13 cellular contexts compared by ENCODE assay signal in the genomic region with DNA sequence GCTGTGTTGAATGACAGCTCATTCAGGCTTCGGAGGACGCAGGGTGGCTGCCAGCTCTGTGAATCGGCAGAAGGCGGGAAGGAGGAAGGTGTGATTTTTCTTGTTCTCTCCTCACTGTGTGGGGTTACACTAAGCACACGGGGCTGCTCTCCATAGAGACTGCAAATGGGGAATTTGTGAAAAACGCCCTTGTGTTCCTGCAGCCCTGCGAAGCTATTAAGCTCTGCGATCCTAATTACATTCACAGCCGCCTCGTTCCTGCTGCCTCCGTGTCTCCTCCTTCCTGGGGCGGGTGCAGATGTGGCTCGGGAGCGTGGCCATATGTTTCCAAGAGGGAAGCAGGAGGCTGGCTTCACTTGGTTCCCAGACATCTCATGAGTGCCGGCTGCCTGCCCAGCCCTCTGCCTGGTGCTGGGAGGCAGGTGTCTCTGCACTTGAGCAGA.
DNase-seq lines count a peak whose midpoint lies in the region; ATAC-seq, FAIRE-seq and TF ChIP-seq lines count a peak whose summit lies in the region.
"Had no signal": no experiment of that assay in that cellular context is flagged by ENCODE, and none has a peak within 500 bp of the region (broad histone marks: within the 10 kb centered on the region; RNA-seq: fewer than 3 reads in every experiment).

No MANE protein-coding gene starts in this region.

- H3K79me2 ChIP-seq in HepG2 (ENCODE audit: insufficient read depth, low read length): no peaks in the 10 kb centered on the region

- H2BK12ac ChIP-seq in mesenchymal stem cell (ENCODE audit: low read length in 2 of 2): no peak overlapping the region

- H3K4me1 ChIP-seq in HepG2 (ENCODE audit: insufficient read depth, low read length): no peaks in the 10 kb centered on the region
- H3K4me1 ChIP-seq in right lobe of liver: no peaks in the 10 kb centered on the region
- H3K4me1 ChIP-seq in mesenchymal stem cell (ENCODE audit: control insufficient read depth, insufficient read depth, low read depth, low read length): no peaks in the 10 kb centered on the region

- no peak overlapping the region for H4K8ac ChIP-seq in mesenchymal stem cell (ENCODE audit: low read length)

- no peaks in the 10 kb centered on the region; the same call in 1 of the 2 replicates for H4K20me1 ChIP-seq in HepG2 (ENCODE audit: insufficient read depth, low read length)

- no peak for TF ChIP-seq CTCF in HepG2 (CRISPR knock-in tag; IDR thresholded peaks at IDR 0.05)
- TF ChIP-seq CTCF in right lobe of liver (IDR thresholded peaks at IDR 0.05): no peak

- ATAC-seq in HepG2 (no peak; the same call in 2 of the 3 replicates), right lobe of liver (no peak), HG03439 (IDR thresholded peaks at IDR 0.05; ENCODE audit: unreplicated experiment) (no peak), GM19351 (IDR thresholded peaks at IDR 0.05; ENCODE audit: unreplicated experiment) (no peak), HG02840 (IDR thresholded peaks at IDR 0.05; ENCODE audit: low FRiP score, unreplicated experiment) (no peak)
- ATAC-seq: stimulated activated naive CD8-positive, alpha-beta T cell treated with anti-CD3 and anti-CD28 coated beads, Interleukin-15, Interleukin-2, amounts not matched to agents 100 U/mL and 50 U/mL, for 24 hours; T-helper 17 cell had no signal

- no peak overlapping the region for H3K23ac ChIP-seq in mesenchymal stem cell (ENCODE audit: low read length in 2 of 2)

- no peak overlapping the region for H3K9ac ChIP-seq in HepG2 (ENCODE audit: insufficient read depth, low read depth, low read length)
- no peak overlapping the region for H3K9ac ChIP-seq in mesenchymal stem cell (ENCODE audit: low read length)

- no peak for TF ChIP-seq EP300 in HepG2 (IDR thresholded peaks at IDR 0.05; ENCODE audit: low read depth in 2 of 2, low read length in 2 of 2)
- TF ChIP-seq EP300 in HepG2 (CRISPR knock-in tag; IDR thresholded peaks at IDR 0.05; ENCODE audit: borderline replicate concordance): no peak

- TF ChIP-seq RAD21 in HepG2 (CRISPR knock-in tag; IDR thresholded peaks at IDR 0.05): no peak

- intact Hi-C loops in HepG2 (cut with micrococcal nuclease; ENCODE audit: unreplicated experiment): no loop called here
- intact Hi-C loops in right lobe of liver (cut with DNase I): no loop called here

- H3K9me3 ChIP-seq in HepG2 (ENCODE audit: low read length) (no peaks in the 10 kb centered on the region), right lobe of liver (no peaks in the 10 kb centered on the region), mesenchymal stem cell (ENCODE audit: control insufficient read depth, low read length) (peaks cover 8% of the 10 kb centered on the region)
- H3K9me3 ChIP-seq: esophagus squamous epithelium had no signal

- no peak overlapping the region for H2AK5ac ChIP-seq in mesenchymal stem cell (ENCODE audit: low read length, severe bottlenecking)

- no peak overlapping the region for H3K14ac ChIP-seq in mesenchymal stem cell (ENCODE audit: low read length in 2 of 2)

- no TSS peak for BruUV-seq in HepG2 (replicated peaks; lab: Mats Ljungman, UMichigan)

- peak overlapping the region; percentile 33 for H2BK15ac ChIP-seq in mesenchymal stem cell (ENCODE audit: low read depth, poor library complexity, severe bottlenecking)

- no peak for TF ChIP-seq POLR2A in HepG2 (IDR thresholded peaks at IDR 0.05; ENCODE audit: insufficient read depth in 1 of 2, low read depth in 2 of 2, low read length in 2 of 2)
- TF ChIP-seq POLR2A in right lobe of liver (IDR thresholded peaks at IDR 0.05): no peak

- in situ Hi-C loops in HepG2 (cut with HindIII; ENCODE audit: extremely low pct_ligation_motif_present, low pct_unique_long_range_greater_than_20kb): no loop called here

- H3K18ac ChIP-seq in mesenchymal stem cell (ENCODE audit: low read depth in 1 of 2, low read length in 2 of 2): no peak overlapping the region

- DNase-seq in HepG2 (ENCODE audit: low spot score): no peak
- no peak for DNase-seq in right lobe of liver
- peak; percentile 74 for DNase-seq in SK-N-DZ (ENCODE audit: low spot score)
- no peak for DNase-seq in mesenchymal stem cell
- DNase-seq in activated naive CD4-positive, alpha-beta T cell treated with anti-CD3 and anti-CD28 coated beads, Interleukin-2, amount 50 U/mL, for 16 hours: no peak
- DNase-seq: esophagus squamous epithelium, Kasumi-1, T-helper 17 cell had no signal

- POLR2A ChIA-PET in HepG2 (lab: Yijun Ruan, JAX): no interaction called here

- H3K27ac ChIP-seq in HepG2 (ENCODE audit: extremely low read length, insufficient read depth, low read length) (no peak overlapping the region), right lobe of liver (no peak overlapping the region), mesenchymal stem cell (ENCODE audit: low read length, poor library complexity, severe bottlenecking) (no peak overlapping the region)
- H3K27ac ChIP-seq: esophagus squamous epithelium had no signal

- H4K91ac ChIP-seq in mesenchymal stem cell (ENCODE audit: low read length): no peak overlapping the region

- H2BK120ac ChIP-seq in mesenchymal stem cell (ENCODE audit: low read depth, low read length): no peak overlapping the region

- H3K4me2 ChIP-seq in HepG2 (ENCODE audit: low read depth, low read length): no peak overlapping the region
- H3K4me2 ChIP-seq in mesenchymal stem cell (ENCODE audit: low read length, poor library complexity, severe bottlenecking): no peak overlapping the region

- no peak overlapping the region for H3K4ac ChIP-seq in mesenchymal stem cell (ENCODE audit: low read depth in 1 of 2, low read length in 2 of 2)

- H3K36me3 ChIP-seq in HepG2 (replicated peaks in 1 of 2; ENCODE audit: control insufficient read depth in 1 of 2, insufficient read depth in 2 of 2, low read length in 2 of 2) (no peaks in the 10 kb centered on the region), right lobe of liver (no peaks in the 10 kb centered on the region), mesenchymal stem cell (ENCODE audit: control insufficient read depth in 1 of 2, insufficient read depth in 2 of 2, low read depth in 1 of 2, low read length in 2 of 2) (no peaks in the 10 kb centered on the region)
- H3K36me3 ChIP-seq: esophagus squamous epithelium had no signal

- no peak overlapping the region for H2BK5ac ChIP-seq in mesenchymal stem cell (ENCODE audit: low read depth, low read length, poor library complexity, severe bottlenecking)

- no peaks in the 10 kb centered on the region for H3K79me1 ChIP-seq in mesenchymal stem cell (replicated peaks; ENCODE audit: low read length, poor library complexity, severe bottlenecking)

- H3K27me3 ChIP-seq in HepG2 (ENCODE audit: control insufficient read depth in 1 of 2, insufficient read depth in 2 of 2, low read length in 2 of 2): peaks cover 8 to 67% of the 10 kb centered on the region in 2 experiments
- no peaks in the 10 kb centered on the region for H3K27me3 ChIP-seq in right lobe of liver
- peaks cover 36 to 68% of the 10 kb centered on the region in 2 experiments for H3K27me3 ChIP-seq in mesenchymal stem cell (ENCODE audit: control insufficient read depth in 1 of 2, insufficient read depth in 1 of 2, low read length in 2 of 2)

- H2AFZ ChIP-seq in HepG2 (ENCODE audit: low read length): no peak overlapping the region
- H2AFZ ChIP-seq in mesenchymal stem cell (ENCODE audit: low read depth, low read length): no peak overlapping the region

- no peak for FAIRE-seq in HepG2 (lab: Jason Lieb, UNC)
- FAIRE-seq: H54 had no signal

- CTCF ChIA-PET in HepG2 (lab: Yijun Ruan, JAX; ENCODE audit: low intra/inter-chr PET ratio, low total read pairs): no interaction called here

- 21% methylated on average over 15 of the region's 15 CpGs for WGBS in HepG2 (ENCODE audit: low lambda C conversion rate)
- WGBS in right lobe of liver (ENCODE audit: insufficient coverage, low coverage, low lambda C conversion rate, missing lambda C conversion rate): 32% methylated on average over 10 of the region's 15 CpGs
- 77% methylated on average over 15 of the region's 15 CpGs for WGBS in mesenchymal stem cell

- no peak overlapping the region for H3K4me3 ChIP-seq in HepG2 (replicated peaks in 1 of 3; ENCODE audit: insufficient read depth in 1 of 3, low read depth in 2 of 3, low read length in 3 of 3)
- no peak overlapping the region for H3K4me3 ChIP-seq in right lobe of liver
- no peak overlapping the region for H3K4me3 ChIP-seq in mesenchymal stem cell (ENCODE audit: insufficient read depth in 1 of 2, low read depth in 1 of 2, low read length in 2 of 2)
- H3K4me3 ChIP-seq: esophagus squamous epithelium had no signal
